Comparison of ENCODE assay signal across 17 cellular contexts in the genomic region with DNA sequence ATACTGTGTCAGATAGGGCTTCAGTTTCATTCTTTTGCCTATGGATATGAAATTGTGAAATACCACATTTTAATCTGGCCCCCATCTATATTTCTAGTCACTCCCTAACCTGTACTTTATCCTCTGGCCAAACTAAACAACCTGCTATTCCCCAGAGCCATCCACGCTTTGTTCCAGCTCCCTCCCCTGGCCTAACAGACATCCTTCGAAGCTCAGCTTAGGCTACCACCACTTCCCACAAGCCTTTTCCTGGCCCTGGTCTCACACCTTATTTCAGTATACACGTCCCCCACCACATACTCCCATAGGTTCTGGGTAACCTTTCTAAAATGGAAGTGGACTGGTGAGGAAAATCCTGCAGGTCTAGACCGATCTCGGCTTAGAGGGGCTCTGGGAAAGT. TPM values are rescaled to one million over a fixed set of nuclear protein-coding genes. Genes with fewer than 3 reads are reported as not detected.
A peak's percentile ranks its signal among the peaks of the same experiment; 100 is the strongest.
DNase-seq lines count a peak whose midpoint lies in the region; ATAC-seq and TF ChIP-seq lines count a peak whose summit lies in the region.
"Had no signal": no experiment of that assay in that cellular context is flagged by ENCODE, and none has a peak within 500 bp of the region (broad histone marks: within the 10 kb centered on the region; RNA-seq: fewer than 3 reads in every experiment).

No MANE protein-coding gene starts in this region.

- no peak overlapping the region for H3K4me3 Mint-ChIP-seq in activated naive CD4-positive, alpha-beta T cell treated with anti-CD3 and anti-CD28 coated beads, Interleukin-2, amount 50 U/mL, for 24 hours
- no peak overlapping the region for H3K4me3 Mint-ChIP-seq in activated naive CD4-positive, alpha-beta T cell treated with anti-CD3 and anti-CD28 coated beads, Interleukin-2, amount 10 ng/mL, durations not matched to agents 7 days and 5 days
- H3K4me3 Mint-ChIP-seq in stimulated activated memory B cell treated with anti-CD40 and anti-IgM and Interleukin-4, amounts not matched to agents 10 μg/mL and 1 μg/mL and 100 μg/mL, for 72 hours: no peak overlapping the region
- H3K4me3 Mint-ChIP-seq: T-cell had no signal

- no peaks in the 10 kb centered on the region for H3K27me3 ChIP-seq in right lobe of liver
- H3K27me3 ChIP-seq: ascending aorta, thyroid gland had no signal

- no peak overlapping the region for H3K27ac ChIP-seq in right lobe of liver
- H3K27ac ChIP-seq: C4-2B, thyroid gland had no signal

- intact Hi-C loops in right lobe of liver (cut with DNase I): loop anchor here in 1 of 2 donors (10.0 kb wide), 1 partner anchor 53 kb away; the partner anchor contains the start of gene MAP4K3

- H3K4me3 ChIP-seq in right lobe of liver: no peak overlapping the region
- H3K4me3 ChIP-seq: ascending aorta, thyroid gland had no signal

- H3K9me3 ChIP-seq in right lobe of liver: no peaks in the 10 kb centered on the region
- H3K9me3 ChIP-seq: thyroid gland had no signal

- no peaks in the 10 kb centered on the region for H3K36me3 ChIP-seq in right lobe of liver
- H3K36me3 ChIP-seq: ascending aorta, thyroid gland had no signal

- 54% methylated on average over 5 of the region's 5 CpGs for WGBS in right lobe of liver (ENCODE audit: insufficient coverage, low coverage, low lambda C conversion rate, missing lambda C conversion rate)

- H3K27ac Mint-ChIP-seq in activated naive CD4-positive, alpha-beta T cell treated with anti-CD3 and anti-CD28 coated beads, Interleukin-2, amount 50 U/mL, for 24 hours: peak overlapping the region; percentile 24
- H3K27ac Mint-ChIP-seq in activated naive CD4-positive, alpha-beta T cell treated with anti-CD3 and anti-CD28 coated beads, Interleukin-2, amount 10 ng/mL, durations not matched to agents 7 days and 5 days: no peak overlapping the region
- peak overlapping the region; percentile 10 for H3K27ac Mint-ChIP-seq in stimulated activated memory B cell treated with anti-CD40 and anti-IgM and Interleukin-4, amounts not matched to agents 10 μg/mL and 1 μg/mL and 100 μg/mL, for 72 hours
- H3K27ac Mint-ChIP-seq in activated naive CD4-positive, alpha-beta T cell treated with anti-CD3 and anti-CD28 coated beads, Interleukin-2, amount 50 U/mL, for 72 hours: no peak overlapping the region
- H3K27ac Mint-ChIP-seq: T-cell had no signal

- H3K36me3 Mint-ChIP-seq in activated naive CD4-positive, alpha-beta T cell treated with anti-CD3 and anti-CD28 coated beads, Interleukin-2, amount 50 U/mL, for 24 hours: peaks cover 2% of the 10 kb centered on the region
- peaks cover 1% of the 10 kb centered on the region for H3K36me3 Mint-ChIP-seq in activated naive CD4-positive, alpha-beta T cell treated with anti-CD3 and anti-CD28 coated beads, Interleukin-2, amount 10 ng/mL, durations not matched to agents 7 days and 5 days
- no peaks in the 10 kb centered on the region for H3K36me3 Mint-ChIP-seq in stimulated activated memory B cell treated with anti-CD40 and anti-IgM and Interleukin-4, amounts not matched to agents 10 μg/mL and 1 μg/mL and 100 μg/mL, for 72 hours
- peaks cover 0 to 6% of the 10 kb centered on the region in 2 donors for H3K36me3 Mint-ChIP-seq in activated naive CD4-positive, alpha-beta T cell treated with anti-CD3 and anti-CD28 coated beads, Interleukin-2, amount 50 U/mL, for 72 hours

- H3K27me3 Mint-ChIP-seq in activated naive CD4-positive, alpha-beta T cell treated with anti-CD3 and anti-CD28 coated beads, Interleukin-2, amount 50 U/mL, for 24 hours: no peaks in the 10 kb centered on the region
- no peaks in the 10 kb centered on the region for H3K27me3 Mint-ChIP-seq in activated naive CD4-positive, alpha-beta T cell treated with anti-CD3 and anti-CD28 coated beads, Interleukin-2, amount 10 ng/mL, durations not matched to agents 7 days and 5 days
- no peaks in the 10 kb centered on the region for H3K27me3 Mint-ChIP-seq in stimulated activated memory B cell treated with anti-CD40 and anti-IgM and Interleukin-4, amounts not matched to agents 10 μg/mL and 1 μg/mL and 100 μg/mL, for 72 hours
- H3K27me3 Mint-ChIP-seq: T-cell had no signal

- peaks cover 56% of the 10 kb centered on the region for H3K4me1 Mint-ChIP-seq in activated naive CD4-positive, alpha-beta T cell treated with anti-CD3 and anti-CD28 coated beads, Interleukin-2, amount 50 U/mL, for 24 hours
- H3K4me1 Mint-ChIP-seq in activated naive CD4-positive, alpha-beta T cell treated with anti-CD3 and anti-CD28 coated beads, Interleukin-2, amount 10 ng/mL, durations not matched to agents 7 days and 5 days: peaks cover 8% of the 10 kb centered on the region
- peaks cover 23% of the 10 kb centered on the region for H3K4me1 Mint-ChIP-seq in stimulated activated memory B cell treated with anti-CD40 and anti-IgM and Interleukin-4, amounts not matched to agents 10 μg/mL and 1 μg/mL and 100 μg/mL, for 72 hours

- H3K9me3 Mint-ChIP-seq in activated naive CD4-positive, alpha-beta T cell treated with anti-CD3 and anti-CD28 coated beads, Interleukin-2, amount 50 U/mL, for 24 hours: peaks cover 5% of the 10 kb centered on the region
- H3K9me3 Mint-ChIP-seq in activated naive CD4-positive, alpha-beta T cell treated with anti-CD3 and anti-CD28 coated beads, Interleukin-2, amount 10 ng/mL, durations not matched to agents 7 days and 5 days: peaks cover 2% of the 10 kb centered on the region
- no peaks in the 10 kb centered on the region for H3K9me3 Mint-ChIP-seq in stimulated activated memory B cell treated with anti-CD40 and anti-IgM and Interleukin-4, amounts not matched to agents 10 μg/mL and 1 μg/mL and 100 μg/mL, for 72 hours
- H3K9me3 Mint-ChIP-seq in activated naive CD4-positive, alpha-beta T cell treated with anti-CD3 and anti-CD28 coated beads, Interleukin-2, amount 50 U/mL, for 72 hours: peaks cover 6 to 10% of the 10 kb centered on the region in 2 donors

- peaks cover 0 to 26% (median 9%) of the 10 kb centered on the region in 4 donors for H3K4me1 ChIP-seq in right lobe of liver

- no peak for TF ChIP-seq POLR2A in right lobe of liver (IDR thresholded peaks at IDR 0.05)

- CTCF ChIA-PET in activated naive CD4-positive, alpha-beta T cell treated with anti-CD3 and anti-CD28 coated beads, Interleukin-2, amount 10 ng/mL, durations not matched to agents 7 days and 5 days (lab: Charles Lee): interaction anchor here (3.6 kb wide), 1 partner anchor 349 kb away, joined by 46 read pairs; no protein-coding TSS in a partner anchor

- TF ChIP-seq CTCF in right lobe of liver (IDR thresholded peaks at IDR 0.05): no peak

- DNase-seq in activated naive CD4-positive, alpha-beta T cell treated with anti-CD3 and anti-CD28 coated beads, Interleukin-2, amount 10 ng/mL, durations not matched to agents 7 days and 5 days: no peak
- DNase-seq in dermis blood vessel endothelial cell (peak; percentile 30), right lobe of liver (no peak)
- DNase-seq in activated naive CD4-positive, alpha-beta T cell treated with anti-CD3 and anti-CD28 coated beads, Interleukin-2, amount 50 U/mL, for 16 hours: no peak
- no peak for DNase-seq in activated naive CD4-positive, alpha-beta T cell treated with anti-CD3 and anti-CD28 coated beads, Interleukin-2, amount 50 U/mL, for 72 hours (ENCODE audit: low spot score in 2 of 2)
- DNase-seq: activated gamma-delta T cell, cortex of kidney, NCI-H2029 treated with DMSO at 0.1 percent for 48 hours, RPMI8226, T-cell, thyroid gland had no signal

- peak; percentile 47 to 79 (median 69) for ATAC-seq in right lobe of liver
- no peak for ATAC-seq in stimulated activated memory B cell treated with anti-CD40 and anti-IgM and Interleukin-4, amounts not matched to agents 10 μg/mL and 1 μg/mL and 100 μg/mL, for 72 hours
- no peak for ATAC-seq in HG02610 (IDR thresholded peaks at IDR 0.05; ENCODE audit: unreplicated experiment)
- no peak for ATAC-seq in activated naive CD4-positive, alpha-beta T cell treated with anti-CD3 and anti-CD28 coated beads, Interleukin-2, amount 50 U/mL, for 72 hours
- ATAC-seq: esophagus mucosa, T-cell had no signal

RNA-seq across cellular contexts. Expression of gene MAP4K3, which starts 55.4 kb away (rescaled TPM):
- 17.4 and 24.0 TPM in 2 replicates for total RNA-seq in dermis blood vessel endothelial cell
- total RNA-seq in right lobe of liver: 10 to 100 TPM; 14.5 to 24.8 (median 17.1) TPM
- total RNA-seq in activated naive CD4-positive, alpha-beta T cell treated with anti-CD3 and anti-CD28 coated beads, Interleukin-2, amount 50 U/mL, for 72 hours: 10 to 100 TPM; 16.1 to 17.7 TPM

Comparison
In these comparisons a context has a peak if more than half of its experiments do, and no peak if none do; other contexts are left out.
1. H3K27ac Mint-ChIP-seq: peak in activated naive CD4-positive, alpha-beta T cell treated with anti-CD3 and anti-CD28 coated beads, Interleukin-2, amount 50 U/mL, for 24 hours (single experiment) and stimulated activated memory B cell treated with anti-CD40 and anti-IgM and Interleukin-4, amounts not matched to agents 10 μg/mL and 1 μg/mL and 100 μg/mL, for 72 hours (single experiment); none in activated naive CD4-positive, alpha-beta T cell treated with anti-CD3 and anti-CD28 coated beads, Interleukin-2, amount 10 ng/mL, durations not matched to agents 7 days and 5 days (single experiment) and activated naive CD4-positive, alpha-beta T cell treated with anti-CD3 and anti-CD28 coated beads, Interleukin-2, amount 50 U/mL, for 72 hours (0 of 2).
2. ATAC-seq: peak in right lobe of liver (4 of 4); none in stimulated activated memory B cell treated with anti-CD40 and anti-IgM and Interleukin-4, amounts not matched to agents 10 μg/mL and 1 μg/mL and 100 μg/mL, for 72 hours (single experiment), HG02610 (single experiment) and activated naive CD4-positive, alpha-beta T cell treated with anti-CD3 and anti-CD28 coated beads, Interleukin-2, amount 50 U/mL, for 72 hours (0 of 2).